7 cellular contexts compared by ENCODE assay signal in genomic region chrX:48654746-48655145, GRCh38. TPM values are rescaled to one million over a fixed set of nuclear protein-coding genes. Genes with fewer than 3 reads are reported as not detected.
DNase-seq lines count a peak whose midpoint lies in the region; ATAC-seq, FAIRE-seq and TF ChIP-seq lines count a peak whose summit lies in the region.
"Not testable (repeated sequence)": the region's sequence is repeated elsewhere in the genome, so short reads cannot be mapped to it uniquely, and the experiment has no call there.
"Had no signal": no experiment of that assay in that cellular context is flagged by ENCODE, and none has a peak within 500 bp of the region (broad histone marks: within the 10 kb centered on the region; RNA-seq: fewer than 3 reads in every experiment).

No MANE protein-coding gene starts in this region.

- POLR2A ChIA-PET in activated CD4-positive, alpha-beta T cell treated with anti-CD3 and anti-CD28 coated beads, Interleukin-2, amount 10 ng/mL, durations not matched to agents 7 days and 5 days (lab: Charles Lee), result not testable (repeated sequence)
- POLR2A ChIA-PET in HepG2 (lab: Yijun Ruan, JAX), result interaction anchor here (3.3 kb wide), 1 partner anchor 21 kb away, joined by 10 read pairs; no protein-coding TSS in a partner anchor

- H3K9me3 Mint-ChIP-seq in activated CD4-positive, alpha-beta T cell treated with anti-CD3 and anti-CD28 coated beads, Interleukin-2, amount 10 ng/mL, durations not matched to agents 7 days and 5 days, result not testable (repeated sequence)
- peaks cover 17% of the 10 kb centered on the region for H3K9me3 Mint-ChIP-seq in progenitor cell of endocrine pancreas (ENCODE audit: low read depth)

- peak overlapping the region; percentile 13 for H3K27ac Mint-ChIP-seq in activated CD4-positive, alpha-beta T cell treated with anti-CD3 and anti-CD28 coated beads, Interleukin-2, amount 10 ng/mL, durations not matched to agents 7 days and 5 days
- not testable (repeated sequence) for H3K27ac Mint-ChIP-seq in progenitor cell of endocrine pancreas

- in situ Hi-C loops in HepG2 (cut with HindIII; ENCODE audit: extremely low pct_ligation_motif_present, low pct_unique_long_range_greater_than_20kb), result not testable (repeated sequence)

- CTCF ChIA-PET in activated CD4-positive, alpha-beta T cell treated with anti-CD3 and anti-CD28 coated beads, Interleukin-2, amount 10 ng/mL, durations not matched to agents 7 days and 5 days (lab: Charles Lee); HepG2 (lab: Yijun Ruan, JAX; ENCODE audit: low intra/inter-chr PET ratio, low total read pairs): not testable (repeated sequence)

- H2AFZ ChIP-seq in HepG2 (ENCODE audit: low read length), result not testable (repeated sequence)

- not testable (repeated sequence) for TF ChIP-seq RAD21 in HepG2 (CRISPR knock-in tag; IDR thresholded peaks at IDR 0.05)

- not testable (repeated sequence) for TF ChIP-seq CTCF in coronary artery (IDR thresholded peaks at IDR 0.05); HepG2 (CRISPR knock-in tag; IDR thresholded peaks at IDR 0.05); progenitor cell of endocrine pancreas (IDR thresholded peaks at IDR 0.05; ENCODE audit: unreplicated experiment)

- TF ChIP-seq EP300 in HepG2 (IDR thresholded peaks at IDR 0.05; ENCODE audit: low read depth in 2 of 2, low read length in 2 of 2); HepG2 (CRISPR knock-in tag; IDR thresholded peaks at IDR 0.05; ENCODE audit: borderline replicate concordance): not testable (repeated sequence)

- ATAC-seq in HepG2, result not testable (repeated sequence)

- DNase-seq in NCI-H146 (lab: John Stamatoyannopoulos, UW) (peak; percentile 52), NCI-H69 (lab: John Stamatoyannopoulos, UW) (peak; percentile 26), coronary artery (ENCODE audit: low spot score) (peak; percentile 9)
- not testable (repeated sequence) for DNase-seq in activated CD4-positive, alpha-beta T cell treated with anti-CD3 and anti-CD28 coated beads, Interleukin-2, amount 10 ng/mL, durations not matched to agents 7 days and 5 days; HepG2 (ENCODE audit: low spot score); progenitor cell of endocrine pancreas (ENCODE audit: low spot score, unreplicated experiment)

- peaks cover 0 to 12% of the 10 kb centered on the region in 2 experiments; a peak in 1 of 5 replicates for H3K27me3 ChIP-seq in HepG2 (ENCODE audit: control insufficient read depth in 1 of 2, insufficient read depth in 2 of 2, low read length in 2 of 2)

- H3K27me3 Mint-ChIP-seq in activated CD4-positive, alpha-beta T cell treated with anti-CD3 and anti-CD28 coated beads, Interleukin-2, amount 10 ng/mL, durations not matched to agents 7 days and 5 days, result not testable (repeated sequence)
- H3K27me3 Mint-ChIP-seq in progenitor cell of endocrine pancreas, result peaks cover 15% of the 10 kb centered on the region

- not testable (repeated sequence) for TF ChIP-seq POLR2A in HepG2 (IDR thresholded peaks at IDR 0.05; ENCODE audit: insufficient read depth in 1 of 2, low read depth in 2 of 2, low read length in 2 of 2)

- H4K20me1 ChIP-seq in HepG2 (ENCODE audit: insufficient read depth, low read length), result not testable (repeated sequence)

- H3K4me1 ChIP-seq in HepG2 (ENCODE audit: insufficient read depth, low read length), result peaks cover 13% of the 10 kb centered on the region; the same call in 1 of the 2 replicates

- not testable (repeated sequence) for H3K9ac ChIP-seq in HepG2 (ENCODE audit: insufficient read depth, low read depth, low read length)

- not testable (repeated sequence) for H3K9me3 ChIP-seq in HepG2 (ENCODE audit: low read length)

- H3K4me1 Mint-ChIP-seq in activated CD4-positive, alpha-beta T cell treated with anti-CD3 and anti-CD28 coated beads, Interleukin-2, amount 10 ng/mL, durations not matched to agents 7 days and 5 days, result peaks cover 16% of the 10 kb centered on the region
- H3K4me1 Mint-ChIP-seq in progenitor cell of endocrine pancreas (ENCODE audit: low read depth), result not testable (repeated sequence)

- intact Hi-C loops in HepG2 (cut with micrococcal nuclease; ENCODE audit: unreplicated experiment), result not testable (repeated sequence)

- not testable (repeated sequence) for H3K36me3 ChIP-seq in HepG2 (replicated peaks in 1 of 2; ENCODE audit: control insufficient read depth in 1 of 2, insufficient read depth in 2 of 2, low read length in 2 of 2)

- H3K4me2 ChIP-seq in HepG2 (ENCODE audit: low read depth, low read length), result peak overlapping the region; percentile 51

- H3K4me3 Mint-ChIP-seq in activated CD4-positive, alpha-beta T cell treated with anti-CD3 and anti-CD28 coated beads, Interleukin-2, amount 10 ng/mL, durations not matched to agents 7 days and 5 days, result not testable (repeated sequence)
- peak overlapping the region; percentile 2 for H3K4me3 Mint-ChIP-seq in progenitor cell of endocrine pancreas (ENCODE audit: low read depth)

- not testable (repeated sequence) for H3K79me2 ChIP-seq in HepG2 (ENCODE audit: insufficient read depth, low read length)

- BruUV-seq in HepG2 (replicated peaks; lab: Mats Ljungman, UMichigan), result not testable (repeated sequence)

- not testable (repeated sequence) for H3K27ac ChIP-seq in coronary artery; HepG2 (ENCODE audit: extremely low read length, insufficient read depth, low read length)

- 0% methylated on average over 1 of the region's 19 CpGs for WGBS in HepG2 (ENCODE audit: low lambda C conversion rate)

- not testable (repeated sequence) for H3K4me3 ChIP-seq in coronary artery
- peak overlapping the region in 1 of 3 experiments; percentile 23; a peak in 2 of 6 replicates for H3K4me3 ChIP-seq in HepG2 (replicated peaks in 1 of 3; ENCODE audit: insufficient read depth in 1 of 3, low read depth in 2 of 3, low read length in 3 of 3)

- H3K36me3 Mint-ChIP-seq in activated CD4-positive, alpha-beta T cell treated with anti-CD3 and anti-CD28 coated beads, Interleukin-2, amount 10 ng/mL, durations not matched to agents 7 days and 5 days (ENCODE audit: low read depth); progenitor cell of endocrine pancreas (ENCODE audit: insufficient read depth): not testable (repeated sequence)

- not testable (repeated sequence) for FAIRE-seq in HepG2 (lab: Jason Lieb, UNC)

RNA-seq across cellular contexts. Expression of gene WAS, which starts 28.9 kb away (rescaled TPM):
- total RNA-seq in activated CD4-positive, alpha-beta T cell treated with anti-CD3 and anti-CD28 coated beads, Interleukin-2, amount 10 ng/mL, durations not matched to agents 7 days and 5 days, result 100 to 1,000 TPM; 165 to 177 TPM
- not detected in 2 replicates for total RNA-seq in HepG2 (2016; rRNA removed; fragmentation: Illumina TruSeq; extraction: Trizol)
- not detected in 2 replicates for total RNA-seq in HepG2 (2016; cell fraction: cytosol; rRNA removed; fragmentation: Illumina TruSeq; extraction: Trizol; ENCODE audit: low read depth)
- total RNA-seq in HepG2 (2016; cell fraction: insoluble cytoplasmic fraction; rRNA removed; fragmentation: Illumina TruSeq; extraction: Trizol), result not detected in 2 replicates
- total RNA-seq in HepG2 (2016; cell fraction: membrane; rRNA removed; fragmentation: Illumina TruSeq; extraction: Trizol), result not detected in 2 replicates
- total RNA-seq in HepG2 (2016; cell fraction: nucleus; rRNA removed; fragmentation: Illumina TruSeq; extraction: Trizol), result not detected in 2 replicates
- 0.11 and 0.18 TPM in 2 replicates for polyA plus RNA-seq in HepG2 (2011; rRNA removed)
- polyA plus RNA-seq in HepG2 (2011; cell fraction: cytosol; rRNA removed), result 0.03 TPM in 1 of 2 replicates, not detected in the other
- 0.21 and 0.54 TPM in 2 replicates for polyA plus RNA-seq in HepG2 (2011; cell fraction: nucleus; rRNA removed)
- polyA plus RNA-seq in HepG2 (2012), result 0.21 TPM in 2 replicates
- not detected in 2 replicates for polyA plus RNA-seq in HepG2 (2016; cell fraction: cytosol; fragmentation: Illumina TruSeq; extraction: Trizol; ENCODE audit: low read depth)
- not detected in 2 replicates for polyA plus RNA-seq in HepG2 (2016; cell fraction: insoluble cytoplasmic fraction; fragmentation: Illumina TruSeq; extraction: Trizol; ENCODE audit: low read depth)
- polyA plus RNA-seq in HepG2 (2016; cell fraction: membrane; fragmentation: Illumina TruSeq; extraction: Trizol; ENCODE audit: low read depth), result not detected in 2 replicates
- not detected in 2 replicates for polyA plus RNA-seq in HepG2 (2016; cell fraction: nucleus; fragmentation: Illumina TruSeq; extraction: Trizol; ENCODE audit: insufficient read depth, low read depth)
- polyA minus RNA-seq in HepG2 (2011; rRNA and poly(A)+ RNA removed; ENCODE audit: low replicate concordance), result 0.08 and 0.09 TPM in 2 replicates
- polyA minus RNA-seq in HepG2 (2011; cell fraction: cytosol; rRNA and poly(A)+ RNA removed), result not detected in 2 replicates
- polyA minus RNA-seq in HepG2 (2011; cell fraction: nucleus; rRNA and poly(A)+ RNA removed), result not detected in 2 replicates
- 0.62 and 1.2 TPM in 2 replicates for total RNA-seq in progenitor cell of endocrine pancreas
- polyA plus RNA-seq: AG04450 had no signal

RNA-seq across cellular contexts. Expression of gene SUV39H1, which starts 41.8 kb away (rescaled TPM):
- 10 to 100 TPM; 33.4 to 33.6 TPM for total RNA-seq in activated CD4-positive, alpha-beta T cell treated with anti-CD3 and anti-CD28 coated beads, Interleukin-2, amount 10 ng/mL, durations not matched to agents 7 days and 5 days
- total RNA-seq in HepG2 (2016; rRNA removed; fragmentation: Illumina TruSeq; extraction: Trizol) (9.9 and 10.1 TPM in 2 replicates), progenitor cell of endocrine pancreas (7.4 and 8.2 TPM in 2 replicates)
- total RNA-seq in HepG2 (2016; cell fraction: cytosol; rRNA removed; fragmentation: Illumina TruSeq; extraction: Trizol; ENCODE audit: low read depth), result 1.2 and 1.6 TPM in 2 replicates
- total RNA-seq in HepG2 (2016; cell fraction: insoluble cytoplasmic fraction; rRNA removed; fragmentation: Illumina TruSeq; extraction: Trizol), result 9.2 and 10.1 TPM in 2 replicates
- total RNA-seq in HepG2 (2016; cell fraction: membrane; rRNA removed; fragmentation: Illumina TruSeq; extraction: Trizol), result 5.1 and 5.5 TPM in 2 replicates
- 7.0 and 7.4 TPM in 2 replicates for total RNA-seq in HepG2 (2016; cell fraction: nucleus; rRNA removed; fragmentation: Illumina TruSeq; extraction: Trizol)
- polyA plus RNA-seq in HepG2 (2011; rRNA removed), result 3.2 and 5.2 TPM in 2 replicates
- polyA plus RNA-seq in HepG2 (2011; cell fraction: cytosol; rRNA removed), result 2.8 and 5.0 TPM in 2 replicates
- 5.5 and 9.7 TPM in 2 replicates for polyA plus RNA-seq in HepG2 (2011; cell fraction: nucleus; rRNA removed)
- polyA plus RNA-seq in HepG2 (2012), result 2.7 and 4.7 TPM in 2 replicates
- polyA plus RNA-seq in HepG2 (2016; cell fraction: cytosol; fragmentation: Illumina TruSeq; extraction: Trizol; ENCODE audit: low read depth), result 1.3 and 1.5 TPM in 2 replicates
- 8.6 and 12.5 TPM in 2 replicates for polyA plus RNA-seq in HepG2 (2016; cell fraction: insoluble cytoplasmic fraction; fragmentation: Illumina TruSeq; extraction: Trizol; ENCODE audit: low read depth)
- polyA plus RNA-seq in HepG2 (2016; cell fraction: membrane; fragmentation: Illumina TruSeq; extraction: Trizol; ENCODE audit: low read depth), result 3.6 and 3.7 TPM in 2 replicates
- 13.6 and 14.6 TPM in 2 replicates for polyA plus RNA-seq in HepG2 (2016; cell fraction: nucleus; fragmentation: Illumina TruSeq; extraction: Trizol; ENCODE audit: insufficient read depth, low read depth)
- polyA minus RNA-seq in HepG2 (2011; rRNA and poly(A)+ RNA removed; ENCODE audit: low replicate concordance), result 9.3 and 68.5 TPM in 2 replicates
- polyA minus RNA-seq in HepG2 (2011; cell fraction: cytosol; rRNA and poly(A)+ RNA removed), result 3.1 and 5.0 TPM in 2 replicates
- 3.9 and 4.2 TPM in 2 replicates for polyA minus RNA-seq in HepG2 (2011; cell fraction: nucleus; rRNA and poly(A)+ RNA removed)

RNA-seq across cellular contexts. Expression of gene WDR13, which starts 57.5 kb away (rescaled TPM):
- total RNA-seq in activated CD4-positive, alpha-beta T cell treated with anti-CD3 and anti-CD28 coated beads, Interleukin-2, amount 10 ng/mL, durations not matched to agents 7 days and 5 days, result 10 to 100 TPM; 37.8 to 44.5 TPM
- total RNA-seq in HepG2 (2016; rRNA removed; fragmentation: Illumina TruSeq; extraction: Trizol), result 19.3 and 28.7 TPM in 2 replicates
- total RNA-seq in HepG2 (2016; cell fraction: cytosol; rRNA removed; fragmentation: Illumina TruSeq; extraction: Trizol; ENCODE audit: low read depth), result 23.0 and 33.2 TPM in 2 replicates
- total RNA-seq in HepG2 (2016; cell fraction: insoluble cytoplasmic fraction; rRNA removed; fragmentation: Illumina TruSeq; extraction: Trizol), result 20.8 and 29.5 TPM in 2 replicates
- 42.7 and 44.4 TPM in 2 replicates for total RNA-seq in HepG2 (2016; cell fraction: membrane; rRNA removed; fragmentation: Illumina TruSeq; extraction: Trizol)
- 15.9 and 18.0 TPM in 2 replicates for total RNA-seq in HepG2 (2016; cell fraction: nucleus; rRNA removed; fragmentation: Illumina TruSeq; extraction: Trizol)
- polyA plus RNA-seq in HepG2 (2011; rRNA removed), result 37.1 and 52.7 TPM in 2 replicates
- polyA plus RNA-seq in HepG2 (2011; cell fraction: cytosol; rRNA removed), result 31.9 and 50.0 TPM in 2 replicates
- polyA plus RNA-seq in HepG2 (2011; cell fraction: nucleus; rRNA removed), result 389 and 473 TPM in 2 replicates
- 55.2 and 81.7 TPM in 2 replicates for polyA plus RNA-seq in HepG2 (2012)
- polyA plus RNA-seq in HepG2 (2016; cell fraction: cytosol; fragmentation: Illumina TruSeq; extraction: Trizol; ENCODE audit: low read depth), result 21.0 and 24.5 TPM in 2 replicates
- 20.4 and 20.7 TPM in 2 replicates for polyA plus RNA-seq in HepG2 (2016; cell fraction: insoluble cytoplasmic fraction; fragmentation: Illumina TruSeq; extraction: Trizol; ENCODE audit: low read depth)
- 28.5 and 34.5 TPM in 2 replicates for polyA plus RNA-seq in HepG2 (2016; cell fraction: membrane; fragmentation: Illumina TruSeq; extraction: Trizol; ENCODE audit: low read depth)
- 29.3 and 35.6 TPM in 2 replicates for polyA plus RNA-seq in HepG2 (2016; cell fraction: nucleus; fragmentation: Illumina TruSeq; extraction: Trizol; ENCODE audit: insufficient read depth, low read depth)
- polyA minus RNA-seq in HepG2 (2011; rRNA and poly(A)+ RNA removed; ENCODE audit: low replicate concordance), result 95.4 and 111 TPM in 2 replicates
- 39.0 and 46.7 TPM in 2 replicates for polyA minus RNA-seq in HepG2 (2011; cell fraction: cytosol; rRNA and poly(A)+ RNA removed)
- 36.2 and 42.4 TPM in 2 replicates for polyA minus RNA-seq in HepG2 (2011; cell fraction: nucleus; rRNA and poly(A)+ RNA removed)
- total RNA-seq in progenitor cell of endocrine pancreas, result 103 and 112 TPM in 2 replicates

Comparison
In these comparisons a context has a peak if more than half of its experiments do, and no peak if none do; other contexts are left out.
1. RNA of gene WAS, which starts 28.9 kb away (total RNA-seq): 165 to 177 TPM in activated CD4-positive, alpha-beta T cell treated with anti-CD3 and anti-CD28 coated beads, Interleukin-2, amount 10 ng/mL, durations not matched to agents 7 days and 5 days; 0.62 to 1.2 TPM in progenitor cell of endocrine pancreas and not detected in HepG2; every median in the first group is over 10 times any median in the second.